1 cellular context compared by ENCODE assay signal in genomic region chr11:64100345-64100744, GRCh38.
TF ChIP-seq lines count a peak whose summit lies in the region.

No MANE protein-coding gene starts in this region.

TF ChIP-seq in SK-N-SH, 30 proteins besides CTCF, POLR2A, EP300 and RAD21 (continued from another document):
- TF ChIP-seq IRF3 (IDR thresholded peaks at IDR 0.05; ENCODE audit: low read depth, low read length) = no peak
- TF ChIP-seq FOXJ3 (CRISPR knock-in tag; IDR thresholded peaks at IDR 0.05) = no peak
- no peak for TF ChIP-seq SMC3 (IDR thresholded peaks at IDR 0.05; ENCODE audit: low read depth, low read length)
- TF ChIP-seq ELF1 (IDR thresholded peaks at IDR 0.05) = no peak
- no peak for TF ChIP-seq TAF1 (IDR thresholded peaks at IDR 0.05; ENCODE audit: borderline replicate concordance, low read depth, low read length)
TF ChIP-seq in SK-N-SH: peak in this region for 0.
